8 cellular contexts compared by ENCODE assay signal in the genomic region with DNA sequence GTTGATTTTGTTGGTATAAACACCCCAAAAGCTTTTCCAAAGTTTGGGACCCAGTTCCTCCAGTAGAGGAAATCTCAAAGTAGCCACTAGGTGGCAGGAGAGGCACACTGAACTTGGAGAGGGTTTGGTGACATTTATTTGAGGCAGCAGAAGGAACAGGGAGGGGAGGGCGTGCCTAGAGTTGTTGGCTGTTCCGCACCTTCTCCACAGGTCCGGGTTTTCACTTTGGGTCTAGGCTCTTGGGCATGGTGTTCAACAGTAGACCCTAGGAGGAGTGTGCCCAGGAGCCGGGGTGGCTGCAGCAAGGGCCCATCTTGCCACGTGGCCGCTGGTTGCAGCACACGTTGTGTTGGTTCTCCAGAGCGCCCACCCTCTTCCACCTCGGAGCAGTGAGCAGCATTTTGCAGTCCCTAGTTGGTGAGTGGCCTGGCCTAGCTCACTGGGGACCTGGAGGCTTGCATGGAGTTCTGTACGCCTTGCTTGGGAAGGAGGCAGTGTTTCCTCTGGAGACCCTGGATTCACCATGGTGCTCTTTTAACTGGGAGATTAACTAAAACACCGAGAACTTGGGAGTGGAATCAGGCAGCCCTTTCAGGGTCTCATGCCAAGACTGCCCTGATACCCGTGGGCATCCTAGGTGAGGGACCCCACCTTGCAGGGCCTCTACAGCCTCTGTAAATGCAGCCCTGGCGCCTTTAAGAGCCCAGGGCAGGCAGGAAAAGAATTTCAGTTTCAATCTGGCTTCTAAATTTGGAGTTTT. TPM values are rescaled to one million over a fixed set of nuclear protein-coding genes. Genes with fewer than 3 reads are reported as not detected.
DNase-seq lines count a peak whose midpoint lies in the region; ATAC-seq, FAIRE-seq and TF ChIP-seq lines count a peak whose summit lies in the region.

No MANE protein-coding gene starts in this region.

- peaks cover 60% of the 10 kb centered on the region for H3K4me1 ChIP-seq in astrocyte (ENCODE audit: insufficient read depth, low read length)

- DNase-seq in D721Med (ENCODE audit: insufficient read length, low spot score), result peak; percentile 80
- peak; percentile 81 for DNase-seq in HEK293T (ENCODE audit: extremely low spot score)
- peak; percentile 46 for DNase-seq in NCI-H187 treated with DMSO at 0.1 percent for 48 hours (lab: John Stamatoyannopoulos, UW)
- DNase-seq in T-helper 2 cell treated with Interferon-gamma antibody and Interleukin-4, amounts not matched to agents 5 μg/mL and 100 μg/mL, for 36 hours (ENCODE audit: low spot score), result peak; percentile 75
- DNase-seq in astrocyte (ENCODE audit: low read depth), result peak; percentile 67
- DNase-seq in hippocampal formation (lab: John Stamatoyannopoulos, UW), result peak; percentile 70 to 87
- DNase-seq in retina, result peak; percentile 92

- peaks cover 35% of the 10 kb centered on the region for H3K36me3 Mint-ChIP-seq in T-helper 2 cell treated with Interferon-gamma antibody and Interleukin-4, amounts not matched to agents 5 μg/mL and 100 μg/mL, for 36 hours (ENCODE audit: low read depth)
- H3K36me3 Mint-ChIP-seq in astrocyte (ENCODE audit: low read depth, unreplicated experiment), result peaks cover 7% of the 10 kb centered on the region

- peaks cover 25% of the 10 kb centered on the region for H3K79me2 ChIP-seq in astrocyte (ENCODE audit: insufficient read depth, low read length)

- no peak overlapping the region for H2AFZ ChIP-seq in astrocyte (ENCODE audit: low read depth, low read length)

- ATAC-seq in GM19023 (IDR thresholded peaks at IDR 0.05; ENCODE audit: unreplicated experiment), result no peak

- peaks cover 40% of the 10 kb centered on the region for H3K4me1 Mint-ChIP-seq in T-helper 2 cell treated with Interferon-gamma antibody and Interleukin-4, amounts not matched to agents 5 μg/mL and 100 μg/mL, for 36 hours (ENCODE audit: low read depth)
- peaks cover 47% of the 10 kb centered on the region for H3K4me1 Mint-ChIP-seq in astrocyte (ENCODE audit: low read depth, unreplicated experiment)

- no peaks in the 10 kb centered on the region for H3K9me3 ChIP-seq in astrocyte (ENCODE audit: insufficient read depth, low read depth, low read length)

- H3K4me3 ChIP-seq in astrocyte (ENCODE audit: insufficient read depth, low read depth, low read length), result peak overlapping the region; percentile 53

- peak overlapping the region; percentile 97 for H3K9ac ChIP-seq in astrocyte (ENCODE audit: low read length)

- no peaks in the 10 kb centered on the region for H3K27me3 ChIP-seq in astrocyte (ENCODE audit: insufficient read depth, low read length)

- no peak for FAIRE-seq in D721Med (lab: Jason Lieb, UNC)
- peak; percentile 98 for FAIRE-seq in astrocyte (lab: Jason Lieb, UNC)

- peak overlapping the region; percentile 88 for H3K4me2 ChIP-seq in astrocyte (ENCODE audit: low read length)

- H3K36me3 ChIP-seq in astrocyte (ENCODE audit: insufficient read depth, low read length), result peaks cover 3% of the 10 kb centered on the region

- H3K27me3 Mint-ChIP-seq in T-helper 2 cell treated with Interferon-gamma antibody and Interleukin-4, amounts not matched to agents 5 μg/mL and 100 μg/mL, for 36 hours (ENCODE audit: low read depth), result no peaks in the 10 kb centered on the region
- H3K27me3 Mint-ChIP-seq in astrocyte (ENCODE audit: low read depth, unreplicated experiment), result no peaks in the 10 kb centered on the region

- H3K9me3 Mint-ChIP-seq in T-helper 2 cell treated with Interferon-gamma antibody and Interleukin-4, amounts not matched to agents 5 μg/mL and 100 μg/mL, for 36 hours, result no peaks in the 10 kb centered on the region
- H3K9me3 Mint-ChIP-seq in astrocyte (ENCODE audit: unreplicated experiment), result no peaks in the 10 kb centered on the region

- peak overlapping the region; percentile 95 for H3K27ac Mint-ChIP-seq in T-helper 2 cell treated with Interferon-gamma antibody and Interleukin-4, amounts not matched to agents 5 μg/mL and 100 μg/mL, for 36 hours
- H3K27ac Mint-ChIP-seq in astrocyte (ENCODE audit: unreplicated experiment), result peak overlapping the region; percentile 99

- peak overlapping the region; percentile 100 for H3K27ac ChIP-seq in astrocyte (ENCODE audit: low read depth, low read length)

- CTCF ChIA-PET in HEK293T (lab: Yijun Ruan, JAX), result interaction anchor here (0.6 to 1.8 kb wide), 17 partner anchors 8 to 485 kb away, joined by 3 to 14 read pairs (median 4); partner anchors contain the start of gene C9orf50

- TF ChIP-seq CTCF in D721Med (IDR thresholded peaks at IDR 0.05; ENCODE audit: insufficient read depth, missing control alignments) (peak; percentile 86), astrocyte (IDR thresholded peaks at IDR 0.05; ENCODE audit: insufficient read depth, low read depth, low read length) (peak; percentile 90)

- peak overlapping the region; percentile 87 for H3K4me3 Mint-ChIP-seq in T-helper 2 cell treated with Interferon-gamma antibody and Interleukin-4, amounts not matched to agents 5 μg/mL and 100 μg/mL, for 36 hours
- H3K4me3 Mint-ChIP-seq in astrocyte (ENCODE audit: unreplicated experiment), result peak overlapping the region; percentile 72

- POLR2A ChIA-PET in HEK293T (lab: Yijun Ruan, JAX), result interaction anchor here (0.7 to 2.6 kb wide), 8 partner anchors 13 to 499 kb away, joined by 3 to 26 read pairs (median 6); partner anchors contain the start of genes IER5L and NTMT1

- H4K20me1 ChIP-seq in astrocyte (ENCODE audit: insufficient read depth, low read length), result no peaks in the 10 kb centered on the region

TF ChIP-seq in HEK293T, 16 proteins besides CTCF, POLR2A, EP300 and RAD21:
- TF ChIP-seq BHLHE40 (IDR thresholded peaks at IDR 0.05; ENCODE audit: borderline replicate concordance) (no peak), L3MBTL2 (conservative IDR thresholded peaks at IDR 0.05) (peak; percentile 81)

RNA-seq across cellular contexts. Expression of gene PTPA, which starts 28.2 kb away (rescaled TPM):
- 122 and 134 TPM in 2 replicates for total RNA-seq in astrocyte

RNA-seq across cellular contexts. Expression of gene CRAT, which starts 28.8 kb away (rescaled TPM):
- 21.2 and 25.3 TPM in 2 replicates for total RNA-seq in astrocyte

RNA-seq across cellular contexts. Expression of gene IER5L, which starts 38.6 kb away (rescaled TPM):
- 47.0 and 55.0 TPM in 2 replicates for total RNA-seq in astrocyte

RNA-seq across cellular contexts. Expression of gene DOLPP1, which starts 58.5 kb away (rescaled TPM):
- total RNA-seq in astrocyte, result 14.9 and 17.9 TPM in 2 replicates
